In the genomic region with DNA sequence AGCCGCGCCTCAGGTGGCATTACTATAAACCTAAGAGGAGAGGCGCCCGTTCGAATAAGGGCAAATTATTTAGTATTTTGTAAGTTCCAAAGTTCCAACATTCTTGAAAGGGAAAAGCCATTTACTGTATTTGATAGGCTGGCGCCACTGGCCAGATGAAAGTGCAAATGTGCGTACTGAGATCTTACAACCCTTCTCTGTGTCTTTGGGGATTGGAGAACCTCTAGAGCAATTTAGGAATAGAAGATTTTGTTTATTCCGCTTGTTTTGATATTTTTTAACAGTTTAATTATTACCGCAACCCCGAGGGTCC, we compare ENCODE assay signal across 9 cellular contexts. TPM values are rescaled to one million over a fixed set of nuclear protein-coding genes. Genes with fewer than 3 reads are reported as not detected.
DNase-seq lines count a peak whose midpoint lies in the region; ATAC-seq and TF ChIP-seq lines count a peak whose summit lies in the region.
"Had no signal": no experiment of that assay in that cellular context is flagged by ENCODE, and none has a peak within 500 bp of the region (broad histone marks: within the 10 kb centered on the region; RNA-seq: fewer than 3 reads in every experiment).

No MANE protein-coding gene starts in this region.

- H3K36me3 Mint-ChIP-seq in activated CD8-positive, alpha-beta memory T cell treated with anti-CD3 and anti-CD28 coated beads, Interleukin-2, amount 10 ng/mL, durations not matched to agents 7 days and 5 days: peaks cover 1% of the 10 kb centered on the region

- TF ChIP-seq CTCF in body of pancreas (IDR thresholded peaks at IDR 0.05): no peak
- TF ChIP-seq CTCF in lower leg skin (IDR thresholded peaks at IDR 0.05): no peak
- TF ChIP-seq CTCF in thyroid gland (IDR thresholded peaks at IDR 0.05): no peak

- intact Hi-C loops in body of pancreas (cut with DNase I): no loop called here
- intact Hi-C loops in lower leg skin (cut with DNase I; ENCODE audit: low total_unique reads): no loop called here
- intact Hi-C loops in thyroid gland (cut with DNase I): no loop called here
- intact Hi-C loops in posterior cingulate gyrus (cut with DNase I): loop anchor here (2.0 kb wide), 1 partner anchor 60 kb away; a partner anchor contains a TSS

- peaks cover 28% of the 10 kb centered on the region for H3K4me1 Mint-ChIP-seq in activated CD8-positive, alpha-beta memory T cell treated with anti-CD3 and anti-CD28 coated beads, Interleukin-2, amount 10 ng/mL, durations not matched to agents 7 days and 5 days

- H3K27ac ChIP-seq in body of pancreas (peak overlapping the region in 2 of 4 donors; percentile 38 to 57), thyroid gland (peak overlapping the region in 2 of 3 donors; percentile 14 to 26)

- no peaks in the 10 kb centered on the region for H3K36me3 ChIP-seq in body of pancreas (replicated peaks in 1 of 2; ENCODE audit: insufficient read depth in 1 of 2, low read depth in 2 of 2)
- H3K36me3 ChIP-seq in thyroid gland: no peaks in the 10 kb centered on the region

- TF ChIP-seq POLR2A in body of pancreas (IDR thresholded peaks at IDR 0.05) (no peak), lower leg skin (IDR thresholded peaks at IDR 0.05) (no peak), thyroid gland (IDR thresholded peaks at IDR 0.05) (no peak)

- H3K9me3 ChIP-seq in body of pancreas (no peaks in the 10 kb centered on the region), thyroid gland (no peaks in the 10 kb centered on the region)

- DNase-seq in activated CD8-positive, alpha-beta memory T cell treated with anti-CD3 and anti-CD28 coated beads, Interleukin-2, amount 10 ng/mL, durations not matched to agents 7 days and 5 days: no peak
- no peak for DNase-seq in activated CD8-positive, alpha-beta memory T cell treated with anti-CD3 and anti-CD28 coated beads, Interleukin-2, amount 50 U/mL, for 48 hours
- no peak for DNase-seq in body of pancreas
- no peak for DNase-seq in lower leg skin (ENCODE audit: low spot score in 2 of 2)
- DNase-seq in thyroid gland: no peak
- DNase-seq in GF-D8 (lab: John Stamatoyannopoulos, UW): no peak
- no peak for DNase-seq in GM03348 (ENCODE audit: low spot score)
- DNase-seq in posterior cingulate gyrus: no peak
- DNase-seq: DND-41 had no signal

- H3K9me3 Mint-ChIP-seq in activated CD8-positive, alpha-beta memory T cell treated with anti-CD3 and anti-CD28 coated beads, Interleukin-2, amount 10 ng/mL, durations not matched to agents 7 days and 5 days (ENCODE audit: low read depth): no peaks in the 10 kb centered on the region

- CTCF ChIA-PET in activated CD8-positive, alpha-beta memory T cell treated with anti-CD3 and anti-CD28 coated beads, Interleukin-2, amount 10 ng/mL, durations not matched to agents 7 days and 5 days (lab: Charles Lee): interaction anchor here (0.9 to 1.8 kb wide), 4 partner anchors 10 to 47 kb away, joined by 3 to 6 read pairs (median 4); no protein-coding TSS in a partner anchor

- H3K4me1 ChIP-seq in body of pancreas (peaks cover 20% of the 10 kb centered on the region), thyroid gland (peaks cover 6 to 10% of the 10 kb centered on the region in 2 donors)

- H3K4me3 ChIP-seq in body of pancreas (peak overlapping the region; percentile 52 to 75), lower leg skin (ENCODE audit: low read depth, poor library complexity, severe bottlenecking) (peak overlapping the region; percentile 76), thyroid gland (replicated peaks in 1 of 3) (peak overlapping the region; percentile 31 to 82 (median 76))

- H3K4me3 Mint-ChIP-seq in activated CD8-positive, alpha-beta memory T cell treated with anti-CD3 and anti-CD28 coated beads, Interleukin-2, amount 10 ng/mL, durations not matched to agents 7 days and 5 days: peak overlapping the region; percentile 88

- H3K27me3 ChIP-seq in body of pancreas (no peaks in the 10 kb centered on the region), thyroid gland (no peaks in the 10 kb centered on the region)

- no peak for ATAC-seq in activated CD8-positive, alpha-beta memory T cell treated with anti-CD3 and anti-CD28 coated beads, Interleukin-2, amount 10 ng/mL, durations not matched to agents 7 days and 5 days
- no peak for ATAC-seq in body of pancreas

- peaks cover 21% of the 10 kb centered on the region for H3K27me3 Mint-ChIP-seq in activated CD8-positive, alpha-beta memory T cell treated with anti-CD3 and anti-CD28 coated beads, Interleukin-2, amount 10 ng/mL, durations not matched to agents 7 days and 5 days

- H3K27ac Mint-ChIP-seq in activated CD8-positive, alpha-beta memory T cell treated with anti-CD3 and anti-CD28 coated beads, Interleukin-2, amount 10 ng/mL, durations not matched to agents 7 days and 5 days: peak overlapping the region; percentile 80

- WGBS in body of pancreas, 2 donors: 9 to 20% methylated on average over 6 to 10 of the region's 10 CpGs
- WGBS in lower leg skin, 2 donors: 17 to 29% methylated on average over 10 of the region's 10 CpGs
- WGBS in thyroid gland, 2 donors: 13 to 14% methylated on average over 8 to 10 of the region's 10 CpGs

RNA-seq across cellular contexts. Expression of a gene that starts 0.5 kb away (rescaled TPM):
- 1 to 10 TPM; 4.2 to 4.5 TPM for total RNA-seq in activated CD8-positive, alpha-beta memory T cell treated with anti-CD3 and anti-CD28 coated beads, Interleukin-2, amount 10 ng/mL, durations not matched to agents 7 days and 5 days
- total RNA-seq in body of pancreas (1 to 10 TPM; 6.7 to 8.9 TPM), lower leg skin (1 to 10 TPM; 2.5 to 6.8 (median 4.4) TPM), thyroid gland (10 to 100 TPM; 17.6 to 19.2 (median 18.1) TPM)

RNA-seq across cellular contexts. Expression of a gene that starts 22.1 kb away (rescaled TPM):
- total RNA-seq in activated CD8-positive, alpha-beta memory T cell treated with anti-CD3 and anti-CD28 coated beads, Interleukin-2, amount 10 ng/mL, durations not matched to agents 7 days and 5 days: not detected
- total RNA-seq in body of pancreas (not detected), lower leg skin (1 to 10 TPM in 1 of 4 donors, under 1 TPM in 3; 0.11 to 1.5 (median 0.60) TPM), thyroid gland (1 to 10 TPM in 1 of 4 donors, under 1 TPM in 2, not detected in 1; 0.27 to 2.3 (median 0.33) TPM)
